1 cellular context compared by ENCODE assay signal in genomic region chr2:170878505-170878904, GRCh38.
TF ChIP-seq lines count a peak whose summit lies in the region.

No MANE protein-coding gene starts in this region.

TF ChIP-seq in GM12878, 131 proteins besides CTCF, POLR2A, EP300 and RAD21 (continued from another document):
- TF ChIP-seq NFYA (IDR thresholded peaks at IDR 0.05; ENCODE audit: borderline replicate concordance, low read depth, low read length) (no peak), IKZF1 (conservative IDR thresholded peaks at IDR 0.05) (no peak), HDGF (IDR thresholded peaks at IDR 0.05) (no peak), NFIC (IDR thresholded peaks at IDR 0.05; ENCODE audit: low read depth, low read length) (no peak), DPF2 (IDR thresholded peaks at IDR 0.05) (no peak), SMAD1 (IDR thresholded peaks at IDR 0.05; ENCODE audit: low read depth, partially characterized antibody) (no peak), ATF3 (IDR thresholded peaks at IDR 0.05; ENCODE audit: borderline replicate concordance, extremely low read depth, low read depth, low read length) (no peak), ETV6 (conservative IDR thresholded peaks at IDR 0.05 in 1 of 2, IDR thresholded peaks at IDR 0.05 in 1 of 2; ENCODE audit: borderline replicate concordance in 1 of 2, low read depth in 1 of 2) (no peak), MTA2 (IDR thresholded peaks at IDR 0.05; ENCODE audit: low read depth) (no peak), RELA (IDR thresholded peaks at IDR 0.05; ENCODE audit: borderline replicate concordance, partially characterized antibody) (no peak)
- TF ChIP-seq, protein P1, sequence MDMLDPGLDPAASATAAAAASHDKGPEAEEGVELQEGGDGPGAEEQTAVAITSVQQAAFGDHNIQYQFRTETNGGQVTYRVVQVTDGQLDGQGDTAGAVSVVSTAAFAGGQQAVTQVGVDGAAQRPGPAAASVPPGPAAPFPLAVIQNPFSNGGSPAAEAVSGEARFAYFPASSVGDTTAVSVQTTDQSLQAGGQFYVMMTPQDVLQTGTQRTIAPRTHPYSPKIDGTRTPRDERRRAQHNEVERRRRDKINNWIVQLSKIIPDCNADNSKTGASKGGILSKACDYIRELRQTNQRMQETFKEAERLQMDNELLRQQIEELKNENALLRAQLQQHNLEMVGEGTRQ (IDR thresholded peaks at IDR 0.05; ENCODE audit: borderline replicate concordance, low read depth, low read length), result no peak
TF ChIP-seq in GM12878: peak in this region for 0.
